Comparison of ENCODE assay signal across 1 cellular context in genomic region chr16:23334950-23335349, GRCh38.
TF ChIP-seq lines count a peak whose summit lies in the region.

No MANE protein-coding gene starts in this region.

TF ChIP-seq in HepG2, 621 proteins besides CTCF, POLR2A, EP300 and RAD21 (continued from another document):
- TF ChIP-seq ZNF407 (CRISPR knock-in tag; IDR thresholded peaks at IDR 0.05; ENCODE audit: not compliant biosample characterization) (no peak), MAFF (IDR thresholded peaks at IDR 0.05; ENCODE audit: low read depth, low read length) (peak; percentile 47; the same call in 1 of the 2 replicates), HOXA3 (CRISPR knock-in tag; IDR thresholded peaks at IDR 0.05) (no peak), BRD4 (CRISPR knock-in tag; IDR thresholded peaks at IDR 0.05) (no peak), CENPX (CRISPR knock-in tag; IDR thresholded peaks at IDR 0.05) (no peak), ZNF841 (CRISPR knock-in tag; IDR thresholded peaks at IDR 0.05; ENCODE audit: borderline replicate concordance) (no peak), PHF20 (CRISPR knock-in tag; IDR thresholded peaks at IDR 0.05) (no peak)
